ENCODE assay signal across 29 cellular contexts in genomic region chr11:119298726-119299125, GRCh38. TPM values are rescaled to one million over a fixed set of nuclear protein-coding genes. Genes with fewer than 3 reads are reported as not detected.
A peak's percentile ranks its signal among the peaks of the same experiment; 100 is the strongest.
DNase-seq lines count a peak whose midpoint lies in the region; ATAC-seq and TF ChIP-seq lines count a peak whose summit lies in the region.
"Had no signal": no experiment of that assay in that cellular context is flagged by ENCODE, and none has a peak within 500 bp of the region (broad histone marks: within the 10 kb centered on the region; RNA-seq: fewer than 3 reads in every experiment).

No MANE protein-coding gene starts in this region.

- no peaks in the 10 kb centered on the region for H3K9me3 ChIP-seq in right atrium auricular region
- no peaks in the 10 kb centered on the region for H3K9me3 ChIP-seq in sigmoid colon
- H3K9me3 ChIP-seq: BLaER1 treated with 17β-estradiol and CSF1 and Interleukin-3, amounts not matched to agents 10 nM and 100 nM had no signal

- intact Hi-C loops in sigmoid colon (cut with DNase I), result no loop called here

- no peak for ATAC-seq in GM19351 (IDR thresholded peaks at IDR 0.05; ENCODE audit: unreplicated experiment)
- ATAC-seq in stimulated activated naive CD8-positive, alpha-beta T cell treated with anti-CD3 and anti-CD28 coated beads, Interleukin-15, amount 100 ng/mL, for 72 hours, result no peak

- H3K36me3 ChIP-seq in right atrium auricular region (peaks cover 42% of the 10 kb centered on the region), sigmoid colon (peaks cover 0 to 62% (median 8%) of the 10 kb centered on the region in 4 donors)

- H3K27me3 ChIP-seq in right atrium auricular region, result no peaks in the 10 kb centered on the region
- H3K27me3 ChIP-seq in sigmoid colon, result no peaks in the 10 kb centered on the region
- H3K27me3 ChIP-seq: BLaER1 treated with 17β-estradiol and CSF1 and Interleukin-3, amounts not matched to agents 10 nM and 100 nM had no signal

- no peak overlapping the region for H3K4me3 Mint-ChIP-seq in chondrocyte (ENCODE audit: unreplicated experiment)
- no peak overlapping the region for H3K4me3 Mint-ChIP-seq in stimulated activated naive CD8-positive, alpha-beta T cell treated with anti-CD3 and anti-CD28 coated beads, Interleukin-15, amount 100 ng/mL, for 72 hours
- H3K4me3 Mint-ChIP-seq: activated T-cell treated with anti-CD3 and anti-CD28 coated beads, Interleukin-2, amount 50 U/mL, for 24 hours had no signal

- peaks cover 20% of the 10 kb centered on the region for H3K4me1 Mint-ChIP-seq in chondrocyte (ENCODE audit: low read depth)
- no peaks in the 10 kb centered on the region for H3K4me1 Mint-ChIP-seq in stimulated activated naive CD8-positive, alpha-beta T cell treated with anti-CD3 and anti-CD28 coated beads, Interleukin-15, amount 100 ng/mL, for 72 hours

- TF ChIP-seq CTCF in chondrocyte (IDR thresholded peaks at IDR 0.05) (no peak), right atrium auricular region (IDR thresholded peaks at IDR 0.05) (no peak), sigmoid colon (IDR thresholded peaks at IDR 0.05) (no peak)

- peak overlapping the region; percentile 49 for H3K27ac Mint-ChIP-seq in chondrocyte (ENCODE audit: unreplicated experiment)
- no peak overlapping the region for H3K27ac Mint-ChIP-seq in stimulated activated naive CD8-positive, alpha-beta T cell treated with anti-CD3 and anti-CD28 coated beads, Interleukin-15, amount 100 ng/mL, for 72 hours
- H3K27ac Mint-ChIP-seq: activated T-cell treated with anti-CD3 and anti-CD28 coated beads, Interleukin-2, amount 50 U/mL, for 24 hours had no signal

- TF ChIP-seq POLR2A in sigmoid colon (IDR thresholded peaks at IDR 0.05), result no peak

- no peak overlapping the region for H3K4me3 ChIP-seq in right atrium auricular region
- H3K4me3 ChIP-seq in sigmoid colon, result no peak overlapping the region
- H3K4me3 ChIP-seq: BLaER1 treated with 17β-estradiol and CSF1 and Interleukin-3, amounts not matched to agents 10 nM and 100 nM; skin epidermis had no signal

- H3K36me3 Mint-ChIP-seq in chondrocyte (ENCODE audit: low read depth), result peaks cover 35% of the 10 kb centered on the region

- WGBS in sigmoid colon, 2 donors, result 94 to 97% methylated on average over 2 of the region's 2 CpGs

- H3K27ac ChIP-seq in right atrium auricular region (peak overlapping the region; percentile 47 to 78), sigmoid colon (peak overlapping the region; percentile 60 to 77 (median 73))
- H3K27ac ChIP-seq: BLaER1 treated with 17β-estradiol and CSF1 and Interleukin-3, amounts not matched to agents 10 nM and 100 nM; HL-60; parathyroid adenoma had no signal

- H3K4me1 ChIP-seq in right atrium auricular region (peaks cover 0 to 35% of the 10 kb centered on the region in 2 donors), sigmoid colon (peaks cover 0 to 40% (median 36%) of the 10 kb centered on the region in 4 donors)
- H3K4me1 ChIP-seq: BLaER1 treated with 17β-estradiol and CSF1 and Interleukin-3, amounts not matched to agents 10 nM and 100 nM; parathyroid adenoma had no signal

- no peak for TF ChIP-seq EP300 in sigmoid colon (IDR thresholded peaks at IDR 0.05)

- no peaks in the 10 kb centered on the region for H3K9me3 Mint-ChIP-seq in chondrocyte (ENCODE audit: low read depth)
- no peaks in the 10 kb centered on the region for H3K9me3 Mint-ChIP-seq in stimulated activated naive CD8-positive, alpha-beta T cell treated with anti-CD3 and anti-CD28 coated beads, Interleukin-15, amount 100 ng/mL, for 72 hours
- H3K9me3 Mint-ChIP-seq: activated T-cell treated with anti-CD3 and anti-CD28 coated beads, Interleukin-2, amount 50 U/mL, for 24 hours had no signal

- no peaks in the 10 kb centered on the region for H3K27me3 Mint-ChIP-seq in chondrocyte (ENCODE audit: low read depth)
- H3K27me3 Mint-ChIP-seq in stimulated activated naive CD8-positive, alpha-beta T cell treated with anti-CD3 and anti-CD28 coated beads, Interleukin-15, amount 100 ng/mL, for 72 hours, result no peaks in the 10 kb centered on the region
- H3K27me3 Mint-ChIP-seq: activated T-cell treated with anti-CD3 and anti-CD28 coated beads, Interleukin-2, amount 50 U/mL, for 24 hours had no signal

- DNase-seq in LHCN-M2 (ENCODE audit: low read depth), result peak; percentile 48
- DNase-seq in chondrocyte (ENCODE audit: low spot score), result no peak
- DNase-seq in right atrium auricular region (ENCODE audit: low spot score), result no peak
- DNase-seq in sigmoid colon, result peak; percentile 78
- no peak for DNase-seq in T-helper 9 cell
- DNase-seq in NCI-H1417 treated with DMSO at 0.1 percent for 48 hours (lab: John Stamatoyannopoulos, UW), result no peak
- DNase-seq in stimulated activated naive CD8-positive, alpha-beta T cell treated with anti-CD3 and anti-CD28 coated beads, Interleukin-15, amount 100 ng/mL, for 72 hours, result no peak
- DNase-seq: ACHN; activated CD4-positive, alpha-beta T cell treated with anti-CD3 and anti-CD28 coated beads for 1 hour; activated CD8-positive, alpha-beta memory T cell treated with anti-CD3 and anti-CD28 coated beads for 24 hours; activated gamma-delta T cell treated with Interleukin-2 at 50 U/mL for 16 hours; activated T-cell treated with anti-CD3 and anti-CD28 coated beads, Interleukin-2, amount 50 U/mL, for 24 hours; COR-L47; dermis blood vessel endothelial cell; DMS79; H7; IMR-90; NCI-H1105; NCI-H2029; NCI-H69; T-helper 1 cell had no signal

RNA-seq across cellular contexts. Expression of gene MCAM, which starts 18.2 kb away (rescaled TPM):
- total RNA-seq in LHCN-M2 (2014; rRNA removed), result 11.0 and 29.5 TPM in 2 replicates
- 11.0 TPM for polyA plus RNA-seq in LHCN-M2 (2012)
- 170 to 527 TPM (median 509 TPM) in 3 replicates for total RNA-seq in chondrocyte
- total RNA-seq in right atrium auricular region, result 100 to 1,000 TPM; 356 to 509 TPM
- 1,000 to 10,000 TPM in 1 of 4 donors, 100 to 1,000 TPM in 3; 628 to 1,033 (median 813) TPM for total RNA-seq in sigmoid colon
- polyA plus RNA-seq in sigmoid colon, result 10 to 100 TPM in 1 of 3 donors, 1 to 10 TPM in 2; 2.1 to 51.5 (median 4.8) TPM

RNA-seq across cellular contexts. Expression of gene RNF26, which starts 35.6 kb away (rescaled TPM):
- total RNA-seq in LHCN-M2 (2014; rRNA removed) (7.3 and 9.3 TPM in 2 replicates), chondrocyte (22.8 to 26.0 TPM (median 24.3 TPM) in 3 replicates), right atrium auricular region (10 to 100 TPM in 1 of 2 donors, 1 to 10 TPM in 1; 8.2 to 10.3 TPM), sigmoid colon (10 to 100 TPM in 3 of 4 donors, 1 to 10 TPM in 1; 9.8 to 18.3 (median 11.8) TPM)
- 28.8 TPM for polyA plus RNA-seq in LHCN-M2 (2012)
- 10 to 100 TPM in 1 of 3 donors, 1 to 10 TPM in 2; 6.2 to 26.1 (median 7.2) TPM for polyA plus RNA-seq in sigmoid colon

RNA-seq across cellular contexts. Expression of gene C1QTNF5, which starts 42.0 kb away (rescaled TPM):
- total RNA-seq in LHCN-M2 (2014; rRNA removed), result 9.1 and 9.9 TPM in 2 replicates
- polyA plus RNA-seq in LHCN-M2 (2012), result 25.0 TPM
- 16.2 to 67.2 TPM (median 67.1 TPM) in 3 replicates for total RNA-seq in chondrocyte
- total RNA-seq in right atrium auricular region, result 10 to 100 TPM; 41.4 to 47.4 TPM
- total RNA-seq in sigmoid colon, result 10 to 100 TPM; 23.2 to 35.2 (median 32.4) TPM
- polyA plus RNA-seq in sigmoid colon, result 10 to 100 TPM in 1 of 3 donors, 1 to 10 TPM in 2; 4.9 to 12.5 (median 5.4) TPM
- total RNA-seq: SK-MEL-5 had no signal
- polyA plus RNA-seq: neural cell had no signal

RNA-seq across cellular contexts. Expression of gene MFRP, which starts 47.8 kb away (rescaled TPM):
- total RNA-seq in LHCN-M2 (2014; rRNA removed) (not detected in 2 replicates), chondrocyte (not detected in 3 replicates), right atrium auricular region (not detected), sigmoid colon (under 1 TPM in 1 of 4 donors, not detected in 3; 0.14 TPM)
- polyA plus RNA-seq in LHCN-M2 (2012), result 0.02 TPM
- not detected for polyA plus RNA-seq in sigmoid colon
- total RNA-seq: dermis blood vessel endothelial cell, H7, IMR-90, SK-MEL-5, urinary bladder had no signal
- polyA plus RNA-seq: IMR-90, neural cell had no signal

Comparison
In these comparisons a context has a peak if more than half of its experiments do, and no peak if none do; other contexts are left out.
1. DNase-seq: peak in LHCN-M2 (single experiment) and sigmoid colon (single experiment); none in chondrocyte (single experiment), right atrium auricular region (single experiment), T-helper 9 cell (single experiment), NCI-H1417 treated with DMSO at 0.1 percent for 48 hours (single experiment) and stimulated activated naive CD8-positive, alpha-beta T cell treated with anti-CD3 and anti-CD28 coated beads, Interleukin-15, amount 100 ng/mL, for 72 hours (0 of 2).